16 cellular contexts compared by ENCODE assay signal in the genomic region with DNA sequence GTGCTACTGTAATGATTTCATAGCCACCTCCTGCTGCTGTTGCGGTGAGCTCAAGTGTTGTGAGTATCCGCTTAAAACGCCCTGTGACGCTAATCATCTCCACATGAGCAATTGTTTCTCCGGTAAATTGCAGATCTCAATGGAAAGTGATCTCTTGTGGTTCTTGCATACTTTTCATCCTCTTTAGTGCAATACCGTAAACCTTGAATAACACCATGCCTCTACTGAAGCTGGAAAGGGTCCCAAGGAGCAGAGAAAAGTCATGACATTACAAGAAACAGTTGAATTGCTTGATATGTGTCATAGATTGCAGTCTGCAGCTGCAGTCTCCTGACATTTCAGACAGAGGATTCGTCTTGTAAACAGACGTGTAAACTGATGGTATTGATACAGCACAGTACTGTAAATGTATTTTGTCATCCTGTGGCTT. TPM values are rescaled to one million over a fixed set of nuclear protein-coding genes. Genes with fewer than 3 reads are reported as not detected.
A peak's percentile ranks its signal among the peaks of the same experiment; 100 is the strongest.
DNase-seq lines count a peak whose midpoint lies in the region; ATAC-seq and TF ChIP-seq lines count a peak whose summit lies in the region.
"Had no signal": no experiment of that assay in that cellular context is flagged by ENCODE, and none has a peak within 500 bp of the region (broad histone marks: within the 10 kb centered on the region; RNA-seq: fewer than 3 reads in every experiment).

No MANE protein-coding gene starts in this region.

- H3K27ac ChIP-seq in VCaP, result peak overlapping the region; percentile 37
- H3K27ac ChIP-seq: Peyer's patch, transverse colon had no signal

- CTCF ChIA-PET in BJ (lab: Yijun Ruan, JAX), result interaction anchor here (0.8 to 1.3 kb wide), 6 partner anchors 12 to 318 kb away, joined by 3 to 5 read pairs (median 4); no protein-coding TSS in a partner anchor

- ATAC-seq in left cardiac atrium, result no peak
- ATAC-seq: HCT116; stimulated activated effector memory CD8-positive, alpha-beta T cell treated with anti-CD3 and anti-CD28 coated beads, Interleukin-12 subunit alpha, Interleukin-12 subunit beta, amount 100 ng/mL, for 72 hours had no signal

- POLR2A ChIA-PET in BJ (lab: Charles Lee), result interaction anchor here (0.6 kb wide), 1 partner anchor 339 kb away, joined by 3 read pairs; no protein-coding TSS in a partner anchor

- TF ChIP-seq CTCF in BJ (IDR thresholded peaks at IDR 0.05; ENCODE audit: insufficient read depth, low read depth, low read length), result no peak
- TF ChIP-seq CTCF in VCaP (conservative IDR thresholded peaks at IDR 0.05), result no peak
- no peak for TF ChIP-seq CTCF in fibroblast of the aortic adventitia (IDR thresholded peaks at IDR 0.05; ENCODE audit: insufficient read depth, low read length)

- DNase-seq in BJ (ENCODE audit: low read depth) (peak; percentile 64), NCI-H146 (lab: John Stamatoyannopoulos, UW) (peak; percentile 70), fibroblast of the aortic adventitia (ENCODE audit: low read depth) (peak; percentile 2), globus pallidus (ENCODE audit: low spot score) (no peak), left cardiac atrium (no peak), NCI-H2029 treated with DMSO at 0.1 percent for 48 hours (lab: John Stamatoyannopoulos, UW) (no peak), middle frontal gyrus (ENCODE audit: extremely low spot score, low spot score) (no peak)
- DNase-seq: activated effector memory CD4-positive, alpha-beta T cell treated with Interleukin-2 at 50 U/mL for 16 hours; foreskin melanocyte; Peyer's patch; posterior cingulate gyrus; transverse colon had no signal

- H3K4me3 ChIP-seq in BJ (ENCODE audit: low read depth, low read length) (no peak overlapping the region), fibroblast of the aortic adventitia (ENCODE audit: low read depth, low read length) (no peak overlapping the region)
- H3K4me3 ChIP-seq: Peyer's patch, smooth muscle cell, transverse colon had no signal

- intact Hi-C loops in left cardiac atrium (cut with DNase I), result loop anchor here in 1 of 2 donors (10.0 kb wide), 1 partner anchor 78 kb away; a partner anchor contains a TSS

- no peaks in the 10 kb centered on the region for H3K36me3 ChIP-seq in BJ (ENCODE audit: control insufficient read depth, insufficient read depth, low read length)
- H3K36me3 ChIP-seq: Peyer's patch, transverse colon had no signal

- H3K27me3 ChIP-seq in BJ (ENCODE audit: control insufficient read depth, insufficient read depth, low read length), result no peaks in the 10 kb centered on the region
- H3K27me3 ChIP-seq: Peyer's patch had no signal

RNA-seq across cellular contexts. Expression of a gene that starts 6.0 kb away (rescaled TPM):
- 497 and 725 TPM in 2 replicates for polyA plus RNA-seq in BJ (2011; rRNA removed)
- 369 and 383 TPM in 2 replicates for polyA minus RNA-seq in BJ (2011; rRNA and poly(A)+ RNA removed)
- 225 and 249 TPM in 2 replicates for total RNA-seq in fibroblast of the aortic adventitia (ENCODE audit: low replicate concordance)
- total RNA-seq in left cardiac atrium, result 1 to 10 TPM in 1 of 2 donors, under 1 TPM in 1; 0.44 to 1.6 TPM

Comparison
In these comparisons a context has a peak if more than half of its experiments do, and no peak if none do; other contexts are left out.
1. DNase-seq: peak in BJ (single experiment), NCI-H146 (single experiment) and fibroblast of the aortic adventitia (single experiment); none in globus pallidus (single experiment), left cardiac atrium (single experiment), NCI-H2029 treated with DMSO at 0.1 percent for 48 hours (single experiment) and middle frontal gyrus (single experiment).
2. RNA of a gene that starts 6.0 kb away (total RNA-seq): 225 to 249 TPM in fibroblast of the aortic adventitia; 0.44 to 1.6 TPM in left cardiac atrium; every median in the first group is over 10 times any median in the second.